Comparison of ENCODE assay signal across 24 cellular contexts in the genomic region with DNA sequence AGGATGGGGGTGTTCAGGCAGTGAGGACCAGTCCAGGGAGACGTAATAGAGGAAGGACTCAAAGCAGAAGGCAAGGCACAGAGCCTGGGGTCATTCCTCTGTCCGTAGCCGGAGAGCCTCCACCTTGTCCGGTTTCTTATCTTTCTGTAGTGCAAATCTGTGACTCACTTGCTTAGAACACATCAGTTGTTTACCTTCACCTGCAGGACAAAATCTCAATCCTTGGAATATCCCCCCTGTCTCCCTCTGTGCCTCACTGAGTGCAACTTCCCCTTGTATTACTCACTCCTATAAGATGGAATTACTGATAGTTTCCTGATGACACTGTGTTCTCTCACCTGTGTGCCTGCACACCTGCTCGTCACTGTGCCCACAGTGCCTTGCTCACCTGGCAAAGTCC.
"Had no signal": no experiment of that assay in that cellular context is flagged by ENCODE, and none has a peak within 500 bp of the region (broad histone marks: within the 10 kb centered on the region; RNA-seq: fewer than 3 reads in every experiment).

No MANE protein-coding gene starts in this region.

- H3K4me3 ChIP-seq: left ventricle myocardium inferior, lung, mucosa of descending colon, ovary, right atrium auricular region, right lobe of liver, smooth muscle cell, tibial nerve, upper lobe of left lung, vagina had no signal

- H3K36me3 Mint-ChIP-seq: natural killer cell treated with Interleukin-12 subunit alpha and Interleukin-12 subunit beta and Interleukin-15 and Interleukin-18, amount 100 ng/mL, for 72 hours had no signal

- H3K27ac Mint-ChIP-seq: natural killer cell treated with Interleukin-12 subunit alpha and Interleukin-12 subunit beta and Interleukin-15 and Interleukin-18, amount 100 ng/mL, for 72 hours; progenitor cell of endocrine pancreas; stimulated activated memory B cell treated with anti-CD40 and anti-IgM and Interleukin-4, amounts not matched to agents 10 μg/mL and 1 μg/mL and 100 μg/mL, for 72 hours; stimulated activated naive CD8-positive, alpha-beta T cell treated with anti-CD3 and anti-CD28 coated beads, Interleukin-15, amount 100 ng/mL, for 72 hours had no signal

- H3K4me3 Mint-ChIP-seq: naive thymus-derived CD4-positive, alpha-beta T cell; natural killer cell treated with Interleukin-12 subunit alpha and Interleukin-12 subunit beta and Interleukin-15 and Interleukin-18, amount 100 ng/mL, for 72 hours; stimulated activated memory B cell treated with anti-CD40 and anti-IgM and Interleukin-4, amounts not matched to agents 10 μg/mL and 1 μg/mL and 100 μg/mL, for 72 hours; stimulated activated naive CD8-positive, alpha-beta T cell treated with anti-CD3 and anti-CD28 coated beads, Interleukin-15, amount 100 ng/mL, for 72 hours had no signal

- H3K27me3 ChIP-seq: ovary, right atrium auricular region, right lobe of liver, upper lobe of left lung, vagina had no signal

- H3K36me3 ChIP-seq: left ventricle myocardium inferior, ovary, right atrium auricular region, right lobe of liver, tibial nerve, upper lobe of left lung, vagina had no signal

- DNase-seq: islet precursor cell; left ventricle myocardium inferior; mesendoderm; midbrain; mucosa of descending colon; naive thymus-derived CD4-positive, alpha-beta T cell; ovary; right lobe of liver; stimulated activated CD4-positive, alpha-beta T cell treated with anti-CD3 and anti-CD28 coated beads, Interleukin-1b, Interleukin-23, amount 100 ng/mL, for 48 hours; stimulated activated CD4-positive, alpha-beta T cell treated with anti-CD3 and anti-CD28 coated beads, Interleukin-2, amount 100 ng/mL, for 48 hours; stimulated activated CD4-positive, alpha-beta T cell treated with anti-CD3 and anti-CD28 coated beads, Interleukin-4, amount 100 ng/mL, for 4 hours; stimulated activated CD8-positive, alpha-beta memory T cell treated with anti-CD3 and anti-CD28 coated beads, Interleukin-4, amount 100 ng/mL, for 48 hours; stimulated activated naive CD4-positive, alpha-beta T cell treated with Interleukin-2 at 50 U/mL for 16 hours; stimulated activated naive CD8-positive, alpha-beta T cell treated with anti-CD3 and anti-CD28 coated beads, Interleukin-15, amount 100 ng/mL, for 72 hours; substantia nigra; upper lobe of left lung had no signal

- H3K4me1 Mint-ChIP-seq: naive thymus-derived CD4-positive, alpha-beta T cell; stimulated activated memory B cell treated with anti-CD40 and anti-IgM and Interleukin-4, amounts not matched to agents 10 μg/mL and 1 μg/mL and 100 μg/mL, for 72 hours had no signal

- H3K9me3 Mint-ChIP-seq: naive thymus-derived CD4-positive, alpha-beta T cell; natural killer cell treated with Interleukin-12 subunit alpha and Interleukin-12 subunit beta and Interleukin-15 and Interleukin-18, amount 100 ng/mL, for 72 hours; stimulated activated memory B cell treated with anti-CD40 and anti-IgM and Interleukin-4, amounts not matched to agents 10 μg/mL and 1 μg/mL and 100 μg/mL, for 72 hours; stimulated activated naive CD8-positive, alpha-beta T cell treated with anti-CD3 and anti-CD28 coated beads, Interleukin-15, amount 100 ng/mL, for 72 hours had no signal
